8 cellular contexts compared by ENCODE assay signal in genomic region chr10:102065561-102066420, GRCh38.
DNase-seq lines count a peak whose midpoint lies in the region; ATAC-seq and TF ChIP-seq lines count a peak whose summit lies in the region.

No MANE protein-coding gene starts in this region.

- DNase-seq in ELR (ENCODE audit: low read depth) (peak; percentile 48), fibroblast of mammary gland (ENCODE audit: low read depth) (no peak), dedifferentiated amniotic fluid mesenchymal stem cell (ENCODE audit: extremely low spot score) (no peak), COR-L47 (lab: John Stamatoyannopoulos, UW) (no peak)
- peak; percentile 65 for DNase-seq in activated CD8-positive, alpha-beta memory T cell treated with anti-CD3 and anti-CD28 coated beads, Interleukin-2, amount 50 U/mL, for 48 hours

- peak overlapping the region; percentile 44 for H3K27ac ChIP-seq in HUES6 (ENCODE audit: low read depth, low read length)

- peak overlapping the region; percentile 88 to 92 (median 89) for H3K4me3 Mint-ChIP-seq in nephron

- no peaks in the 10 kb centered on the region for H3K9me3 Mint-ChIP-seq in nephron

- peaks cover 11% of the 10 kb centered on the region for H3K4me1 ChIP-seq in HUES6 (ENCODE audit: control insufficient read depth, insufficient read depth, low read length)

- H3K27me3 Mint-ChIP-seq in nephron (ENCODE audit: low read depth), result peaks cover 8% of the 10 kb centered on the region

- TF ChIP-seq CTCF in fibroblast of mammary gland (conservative IDR thresholded peaks at IDR 0.05; ENCODE audit: control insufficient read depth, insufficient read depth, low read depth, low read length), result no peak
- peak in 1 of 3 experiments; percentile 6 for TF ChIP-seq CTCF in nephron (IDR thresholded peaks at IDR 0.05; ENCODE audit: unreplicated experiment in 3 of 3)

- H3K36me3 Mint-ChIP-seq in nephron (ENCODE audit: low read depth), result no peaks in the 10 kb centered on the region

- no peaks in the 10 kb centered on the region for H3K36me3 ChIP-seq in HUES6 (ENCODE audit: control insufficient read depth, insufficient read depth, low read length)

- H3K9ac ChIP-seq in HUES6 (ENCODE audit: low read length), result peak overlapping the region; percentile 76

- no peaks in the 10 kb centered on the region for H3K27me3 ChIP-seq in HUES6 (ENCODE audit: control insufficient read depth, insufficient read depth, low read length)

- H3K4me1 Mint-ChIP-seq in nephron, result peaks cover 5% of the 10 kb centered on the region

- peak; percentile 17 for ATAC-seq in GM21515 (IDR thresholded peaks at IDR 0.05; ENCODE audit: unreplicated experiment)

- H3K4me3 ChIP-seq in HUES6 (ENCODE audit: low read depth, low read length) (peak overlapping the region; percentile 74), fibroblast of mammary gland (ENCODE audit: control insufficient read depth, low read depth, low read length) (peak overlapping the region; percentile 66)

- H3K27ac Mint-ChIP-seq in nephron, result peak overlapping the region in 2 of 3 experiments; percentile 74 to 83

- H3K9me3 ChIP-seq in HUES6 (ENCODE audit: control insufficient read depth, insufficient read depth, low read depth, low read length), result no peaks in the 10 kb centered on the region

Comparison
In these comparisons a context has a peak if more than half of its experiments do, and no peak if none do; other contexts are left out.
1. DNase-seq: peak in ELR (single experiment) and activated CD8-positive, alpha-beta memory T cell treated with anti-CD3 and anti-CD28 coated beads, Interleukin-2, amount 50 U/mL, for 48 hours (single experiment); none in fibroblast of mammary gland (single experiment), dedifferentiated amniotic fluid mesenchymal stem cell (single experiment) and COR-L47 (single experiment).